ENCODE assay signal across 31 cellular contexts in the genomic region with DNA sequence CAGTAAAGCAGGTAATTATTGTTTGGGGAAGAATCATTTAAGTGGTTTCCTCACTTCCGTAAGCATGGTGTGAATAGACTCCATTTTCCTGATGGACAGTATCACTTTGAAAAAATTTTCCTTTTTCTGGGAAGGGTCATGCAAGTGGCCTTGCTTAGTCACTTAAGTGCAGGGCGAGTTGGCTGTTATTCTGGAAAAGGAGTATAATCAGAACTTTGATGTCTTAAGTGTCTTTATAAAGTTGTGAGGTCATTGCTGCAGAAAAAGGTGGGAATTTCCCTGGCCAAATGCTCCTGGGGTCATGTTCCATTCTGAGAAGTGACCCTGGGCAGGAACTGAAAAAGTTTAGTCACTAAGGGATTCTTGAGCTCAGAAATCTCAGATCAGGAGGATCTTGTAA.
"Had no signal": no experiment of that assay in that cellular context is flagged by ENCODE, and none has a peak within 500 bp of the region (broad histone marks: within the 10 kb centered on the region; RNA-seq: fewer than 3 reads in every experiment).

No MANE protein-coding gene starts in this region.

- H3K36me3 ChIP-seq: gastrocnemius medialis, heart left ventricle, WERI-Rb-1 had no signal

- FAIRE-seq: colon, endometrium, endothelial cell of umbilical vein, TTC549 had no signal

- H3K4me1 Mint-ChIP-seq: activated B cell treated with CpG ODN at 0.5 μM for 24 hours; activated T-helper 17 cell treated with anti-CD3 and anti-CD28 coated beads, Interleukin-2, amount 50 U/mL, for 72 hours had no signal

- H3K4me3 ChIP-seq: body of pancreas, gastrocnemius medialis, heart left ventricle had no signal

- H3K27me3 ChIP-seq: body of pancreas, gastrocnemius medialis, heart left ventricle had no signal

- H3K4me1 ChIP-seq: body of pancreas, gastrocnemius medialis, heart left ventricle had no signal

- H3K27ac ChIP-seq: body of pancreas, epithelial cell of prostate, foreskin keratinocyte, gastrocnemius medialis, heart left ventricle, WERI-Rb-1 had no signal

- DNase-seq: activated B cell treated with CpG ODN at 0.5 μM for 24 hours; activated CD4-positive, alpha-beta T cell treated with anti-CD3 and anti-CD28 coated beads for 48 hours; activated CD4-positive, alpha-beta T cell treated with anti-CD3 and anti-CD28 coated beads, Interleukin-2, amount 50 U/mL, for 1 hour; activated CD4-positive, alpha-beta T cell treated with anti-CD3 and anti-CD28 coated beads, Interleukin-2, amount 50 U/mL, for 48 hours; activated CD8-positive, alpha-beta memory T cell treated with anti-CD3 and anti-CD28 coated beads for 24 hours; activated CD8-positive, alpha-beta T cell treated with anti-CD3 and anti-CD28 coated beads for 36 hours; activated effector memory CD4-positive, alpha-beta T cell treated with Interleukin-2 at 50 U/mL for 16 hours; activated gamma-delta T cell treated with Interleukin-2 at 50 U/mL for 16 hours; activated naive CD4-positive, alpha-beta T cell treated with anti-CD3 and anti-CD28 coated beads, Interleukin-2, amount 50 U/mL, for 16 hours; activated naive CD4-positive, alpha-beta T cell treated with Interleukin-2 at 50 U/mL for 16 hours; activated T-cell treated with anti-CD3 and anti-CD28 coated beads, Interleukin-2, amount 50 U/mL, for 4 hours; amniotic stem cell; anterior cingulate cortex; body of pancreas; caudate nucleus; cortex of kidney; effector CD8-positive, alpha-beta T cell; foreskin keratinocyte; gastrocnemius medialis; glutamatergic neuron; heart left ventricle; T-helper 2 cell; WERI-Rb-1 had no signal

- H3K36me3 Mint-ChIP-seq: activated naive CD8-positive, alpha-beta T cell had no signal

- ATAC-seq: activated CD4-positive, CD25-positive, alpha-beta regulatory T cell treated with anti-CD3 and anti-CD28 coated beads, Interleukin-2, amount 50 U/mL, for 24 hours; activated CD8-positive, alpha-beta T cell treated with anti-CD3 and anti-CD28 coated beads for 36 hours; activated T-cell treated with anti-CD3 and anti-CD28 coated beads, Interleukin-2, amount 50 U/mL, for 4 hours; activated T-helper 17 cell treated with anti-CD3 and anti-CD28 coated beads, Interleukin-2, amount 50 U/mL, for 72 hours; body of pancreas; foreskin keratinocyte; gastrocnemius medialis had no signal

- H3K9me3 ChIP-seq: body of pancreas, gastrocnemius medialis, heart left ventricle had no signal

- H3K4me3 Mint-ChIP-seq: activated B cell treated with CpG ODN at 0.5 μM for 24 hours; activated CD8-positive, alpha-beta T cell treated with anti-CD3 and anti-CD28 coated beads for 36 hours; activated naive CD8-positive, alpha-beta T cell; activated T-cell treated with anti-CD3 and anti-CD28 coated beads, Interleukin-2, amount 50 U/mL, for 4 hours; activated T-helper 17 cell treated with anti-CD3 and anti-CD28 coated beads, Interleukin-2, amount 50 U/mL, for 72 hours had no signal

- H3K27ac Mint-ChIP-seq: activated B cell treated with CpG ODN at 0.5 μM for 24 hours; activated CD8-positive, alpha-beta T cell treated with anti-CD3 and anti-CD28 coated beads for 36 hours; activated naive CD8-positive, alpha-beta T cell; activated T-helper 17 cell treated with anti-CD3 and anti-CD28 coated beads, Interleukin-2, amount 50 U/mL, for 72 hours had no signal

- H3K9me3 Mint-ChIP-seq: activated B cell treated with CpG ODN at 0.5 μM for 24 hours; activated CD8-positive, alpha-beta T cell treated with anti-CD3 and anti-CD28 coated beads for 36 hours had no signal
